ENCODE assay signal across 22 cellular contexts in the genomic region with DNA sequence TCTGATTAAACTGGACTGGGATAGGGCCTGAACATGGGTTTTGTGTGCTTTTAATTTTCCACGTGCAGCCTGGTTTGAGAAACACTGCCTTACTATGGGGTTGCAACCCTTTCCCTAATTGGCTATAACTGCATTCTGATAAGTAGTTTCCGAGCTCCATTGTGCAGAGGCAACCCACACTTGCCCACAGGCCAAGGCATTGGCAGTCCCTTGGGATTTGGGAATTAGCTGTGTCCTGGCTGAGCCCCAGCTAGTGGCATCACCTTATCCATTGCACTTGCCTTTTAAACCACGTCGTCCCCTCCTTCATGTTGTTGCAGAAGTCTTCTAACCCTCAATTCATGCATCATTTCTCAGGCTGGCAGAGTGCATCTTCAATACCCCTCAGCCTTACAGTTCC. TPM values are rescaled to one million over a fixed set of nuclear protein-coding genes. Genes with fewer than 3 reads are reported as not detected.
DNase-seq lines count a peak whose midpoint lies in the region; ATAC-seq and TF ChIP-seq lines count a peak whose summit lies in the region.
"Had no signal": no experiment of that assay in that cellular context is flagged by ENCODE, and none has a peak within 500 bp of the region (broad histone marks: within the 10 kb centered on the region; RNA-seq: fewer than 3 reads in every experiment).

No MANE protein-coding gene starts in this region.

- POLR2A ChIA-PET in activated naive CD8-positive, alpha-beta T cell treated with anti-CD3 and anti-CD28 coated beads, Interleukin-2, amount 10 ng/mL, durations not matched to agents 7 days and 5 days (lab: Charles Lee), result interaction anchor here (1.5 kb wide), 1 partner anchor 24 kb away, joined by 3 read pairs; no protein-coding TSS in a partner anchor

- H3K4me3 Mint-ChIP-seq in activated naive CD8-positive, alpha-beta T cell treated with anti-CD3 and anti-CD28 coated beads, Interleukin-2, amount 10 ng/mL, durations not matched to agents 7 days and 5 days, result no peak overlapping the region
- no peak overlapping the region for H3K4me3 Mint-ChIP-seq in activated naive CD8-positive, alpha-beta T cell treated with anti-CD3 and anti-CD28 coated beads, Interleukin-2, amount 50 U/mL, for 24 hours
- H3K4me3 Mint-ChIP-seq in GM23338, result no peak overlapping the region
- no peak overlapping the region for H3K4me3 Mint-ChIP-seq in stimulated activated memory B cell treated with anti-CD40 and anti-IgM and Interleukin-4, amounts not matched to agents 10 μg/mL and 1 μg/mL and 100 μg/mL, for 72 hours
- H3K4me3 Mint-ChIP-seq: T-helper 17 cell had no signal

- no peaks in the 10 kb centered on the region for H3K9me3 Mint-ChIP-seq in activated naive CD8-positive, alpha-beta T cell treated with anti-CD3 and anti-CD28 coated beads, Interleukin-2, amount 10 ng/mL, durations not matched to agents 7 days and 5 days
- H3K9me3 Mint-ChIP-seq in activated naive CD8-positive, alpha-beta T cell treated with anti-CD3 and anti-CD28 coated beads, Interleukin-2, amount 50 U/mL, for 24 hours, result no peaks in the 10 kb centered on the region
- no peaks in the 10 kb centered on the region for H3K9me3 Mint-ChIP-seq in GM23338
- H3K9me3 Mint-ChIP-seq in stimulated activated memory B cell treated with anti-CD40 and anti-IgM and Interleukin-4, amounts not matched to agents 10 μg/mL and 1 μg/mL and 100 μg/mL, for 72 hours, result no peaks in the 10 kb centered on the region

- H3K36me3 ChIP-seq in GM23338 (ENCODE audit: insufficient read depth), result peaks cover 17% of the 10 kb centered on the region
- H3K36me3 ChIP-seq in adipocyte (ENCODE audit: control insufficient read depth, insufficient read depth, low read length, severe bottlenecking), result peaks cover 39% of the 10 kb centered on the region
- H3K36me3 ChIP-seq in left ventricle myocardium inferior, result peaks cover 37% of the 10 kb centered on the region

- no peak overlapping the region for H2AFZ ChIP-seq in GM23338

- TF ChIP-seq CTCF in GM23338 (conservative IDR thresholded peaks at IDR 0.05; ENCODE audit: low read depth in 2 of 2) (no peak), left ventricle myocardium inferior (IDR thresholded peaks at IDR 0.05; ENCODE audit: borderline replicate concordance) (no peak)

- no peak overlapping the region for H3K4me2 ChIP-seq in GM23338
- H3K4me2 ChIP-seq: smooth muscle cell had no signal

- DNase-seq in activated naive CD8-positive, alpha-beta T cell treated with anti-CD3 and anti-CD28 coated beads, Interleukin-2, amount 10 ng/mL, durations not matched to agents 7 days and 5 days, result no peak
- no peak for DNase-seq in activated naive CD8-positive, alpha-beta T cell treated with anti-CD3 and anti-CD28 coated beads, Interleukin-2, amount 50 U/mL, for 24 hours
- DNase-seq in GM23338 (ENCODE audit: low spot score) (no peak), adipocyte (ENCODE audit: low read depth) (no peak), NCI-H774 (lab: John Stamatoyannopoulos, UW) (no peak), GM19238 (ENCODE audit: insufficient read length, low spot score) (no peak), left ventricle myocardium inferior (no peak)
- DNase-seq: activated CD4-positive, alpha-beta T cell treated with anti-CD3 and anti-CD28 coated beads, Interleukin-2, amount 50 U/mL, for 48 hours; activated naive CD4-positive, alpha-beta T cell treated with anti-CD3 and anti-CD28 coated beads, Interleukin-2, amount 50 U/mL, for 16 hours; DMS79 treated with DMSO at 0.1 percent for 48 hours; erythroblast; gastrocnemius medialis; lower lobe of right lung; NCI-H226; occipital lobe; stimulated activated CD4-positive, alpha-beta T cell treated with anti-CD3 and anti-CD28 coated beads, Interleukin-2, amount 100 ng/mL, for 48 hours; stimulated activated naive CD8-positive, alpha-beta T cell treated with anti-CD3 and anti-CD28 coated beads, Interleukin-15, Interleukin-2, amounts not matched to agents 100 U/mL and 50 U/mL, for 24 hours; T-helper 17 cell; thyroid gland had no signal

- peak overlapping the region; percentile 76 for H3K27ac Mint-ChIP-seq in activated naive CD8-positive, alpha-beta T cell treated with anti-CD3 and anti-CD28 coated beads, Interleukin-2, amount 10 ng/mL, durations not matched to agents 7 days and 5 days
- no peak overlapping the region for H3K27ac Mint-ChIP-seq in activated naive CD8-positive, alpha-beta T cell treated with anti-CD3 and anti-CD28 coated beads, Interleukin-2, amount 50 U/mL, for 24 hours
- no peak overlapping the region for H3K27ac Mint-ChIP-seq in GM23338
- H3K27ac Mint-ChIP-seq in stimulated activated memory B cell treated with anti-CD40 and anti-IgM and Interleukin-4, amounts not matched to agents 10 μg/mL and 1 μg/mL and 100 μg/mL, for 72 hours, result peak overlapping the region; percentile 54

- peak overlapping the region; percentile 12; the same call in 1 of the 2 replicates for H3K27ac ChIP-seq in GM23338 (ENCODE audit: low read depth)
- no peak overlapping the region for H3K27ac ChIP-seq in left ventricle myocardium inferior (replicated peaks)
- H3K27ac ChIP-seq: lower lobe of right lung had no signal

- H3K79me2 ChIP-seq in GM23338 (replicated peaks; ENCODE audit: insufficient read depth), result 0 out of 2 replicates have a peak, but pooled peaks cover 4% of the 10 kb centered on the region

- no peak for ATAC-seq in activated naive CD8-positive, alpha-beta T cell treated with anti-CD3 and anti-CD28 coated beads, Interleukin-2, amount 10 ng/mL, durations not matched to agents 7 days and 5 days (ENCODE audit: low read depth)
- ATAC-seq in activated naive CD8-positive, alpha-beta T cell treated with anti-CD3 and anti-CD28 coated beads, Interleukin-2, amount 50 U/mL, for 24 hours, result no peak
- no peak for ATAC-seq in GM23338
- no peak for ATAC-seq in stimulated activated memory B cell treated with anti-CD40 and anti-IgM and Interleukin-4, amounts not matched to agents 10 μg/mL and 1 μg/mL and 100 μg/mL, for 72 hours
- ATAC-seq: gastrocnemius medialis; stimulated activated naive CD8-positive, alpha-beta T cell treated with anti-CD3 and anti-CD28 coated beads, Interleukin-15, Interleukin-2, amounts not matched to agents 100 U/mL and 50 U/mL, for 24 hours; T-helper 17 cell had no signal

- no peaks in the 10 kb centered on the region for H3K27me3 Mint-ChIP-seq in activated naive CD8-positive, alpha-beta T cell treated with anti-CD3 and anti-CD28 coated beads, Interleukin-2, amount 10 ng/mL, durations not matched to agents 7 days and 5 days
- H3K27me3 Mint-ChIP-seq in activated naive CD8-positive, alpha-beta T cell treated with anti-CD3 and anti-CD28 coated beads, Interleukin-2, amount 50 U/mL, for 24 hours, result no peaks in the 10 kb centered on the region
- H3K27me3 Mint-ChIP-seq in GM23338 (ENCODE audit: insufficient read depth, low read depth, poor library complexity), result peaks cover 2% of the 10 kb centered on the region
- no peaks in the 10 kb centered on the region for H3K27me3 Mint-ChIP-seq in stimulated activated memory B cell treated with anti-CD40 and anti-IgM and Interleukin-4, amounts not matched to agents 10 μg/mL and 1 μg/mL and 100 μg/mL, for 72 hours
- H3K27me3 Mint-ChIP-seq: T-helper 17 cell had no signal

- H3K9me3 ChIP-seq in adipocyte (ENCODE audit: control insufficient read depth, low read length) (no peaks in the 10 kb centered on the region), left ventricle myocardium inferior (replicated peaks) (no peaks in the 10 kb centered on the region)
- H3K9me3 ChIP-seq: gastrocnemius medialis, lower lobe of right lung, thyroid gland had no signal

- H3K27me3 ChIP-seq in GM23338 (ENCODE audit: insufficient read depth) (no peaks in the 10 kb centered on the region), adipocyte (replicated peaks; ENCODE audit: control insufficient read depth, insufficient read depth, low read length) (no peaks in the 10 kb centered on the region), left ventricle myocardium inferior (ENCODE audit: low read depth) (no peaks in the 10 kb centered on the region)
- H3K27me3 ChIP-seq: gastrocnemius medialis, thyroid gland had no signal

- intact Hi-C loops in left ventricle myocardium inferior (cut with micrococcal nuclease), result loop anchor here (10.0 kb wide), 1 partner anchor 241 kb away; no protein-coding TSS in a partner anchor

- peak overlapping the region; percentile 54 for H3K9ac ChIP-seq in adipocyte (ENCODE audit: low read length)

- no peak overlapping the region for H3K4me3 ChIP-seq in GM23338
- H3K4me3 ChIP-seq in adipocyte (ENCODE audit: low read length), result no peak overlapping the region
- H3K4me3 ChIP-seq in left ventricle myocardium inferior, result no peak overlapping the region
- H3K4me3 ChIP-seq: gastrocnemius medialis, K562, lower lobe of right lung, smooth muscle cell, thyroid gland had no signal

- no peaks in the 10 kb centered on the region for H3K9me2 ChIP-seq in GM23338 (ENCODE audit: insufficient read depth)

- H3K4me1 ChIP-seq in GM23338 (ENCODE audit: insufficient read depth) (peaks cover 14% of the 10 kb centered on the region; the same call in 1 of the 2 replicates), adipocyte (ENCODE audit: control insufficient read depth, insufficient read depth, low read length) (peaks cover 12% of the 10 kb centered on the region), left ventricle myocardium inferior (peaks cover 9% of the 10 kb centered on the region)
- H3K4me1 ChIP-seq: lower lobe of right lung, thyroid gland had no signal

- no peaks in the 10 kb centered on the region for H4K20me1 ChIP-seq in GM23338 (replicated peaks; ENCODE audit: insufficient read depth)

- H3K4me1 Mint-ChIP-seq in activated naive CD8-positive, alpha-beta T cell treated with anti-CD3 and anti-CD28 coated beads, Interleukin-2, amount 10 ng/mL, durations not matched to agents 7 days and 5 days, result peaks cover 20% of the 10 kb centered on the region
- H3K4me1 Mint-ChIP-seq in activated naive CD8-positive, alpha-beta T cell treated with anti-CD3 and anti-CD28 coated beads, Interleukin-2, amount 50 U/mL, for 24 hours, result peaks cover 42% of the 10 kb centered on the region
- peaks cover 13% of the 10 kb centered on the region; the same call in 2 of the 3 replicates for H3K4me1 Mint-ChIP-seq in GM23338
- peaks cover 19% of the 10 kb centered on the region for H3K4me1 Mint-ChIP-seq in stimulated activated memory B cell treated with anti-CD40 and anti-IgM and Interleukin-4, amounts not matched to agents 10 μg/mL and 1 μg/mL and 100 μg/mL, for 72 hours

- H3K36me3 Mint-ChIP-seq in activated naive CD8-positive, alpha-beta T cell treated with anti-CD3 and anti-CD28 coated beads, Interleukin-2, amount 10 ng/mL, durations not matched to agents 7 days and 5 days, result peaks cover 10% of the 10 kb centered on the region
- H3K36me3 Mint-ChIP-seq in activated naive CD8-positive, alpha-beta T cell treated with anti-CD3 and anti-CD28 coated beads, Interleukin-2, amount 50 U/mL, for 24 hours (ENCODE audit: low read depth), result peaks cover 31% of the 10 kb centered on the region
- H3K36me3 Mint-ChIP-seq in GM23338 (ENCODE audit: low read depth), result peaks cover 33% of the 10 kb centered on the region
- peaks cover 31% of the 10 kb centered on the region for H3K36me3 Mint-ChIP-seq in stimulated activated memory B cell treated with anti-CD40 and anti-IgM and Interleukin-4, amounts not matched to agents 10 μg/mL and 1 μg/mL and 100 μg/mL, for 72 hours

- 0 out of 2 replicates have a peak, but pooled peaks cover 3% of the 10 kb centered on the region for H3F3A ChIP-seq in GM23338 (replicated peaks; ENCODE audit: low read depth)

RNA-seq across cellular contexts. Expression of gene VCPKMT, which starts 10.2 kb away (rescaled TPM):
- total RNA-seq in activated naive CD8-positive, alpha-beta T cell treated with anti-CD3 and anti-CD28 coated beads, Interleukin-2, amount 10 ng/mL, durations not matched to agents 7 days and 5 days, result 10 to 100 TPM; 12.9 to 14.9 TPM
- total RNA-seq in GM23338 (2014; rRNA removed; shearing (Covaris generic)), result 8.0 and 12.3 TPM in 2 replicates
- polyA plus RNA-seq in GM23338 (2016; fragmentation: Nextera tagmentation; extraction: Ambion mirVana), result 12.6 and 15.8 TPM in 2 replicates
- 4.1 TPM for total RNA-seq in left ventricle myocardium inferior

Comparison
In these comparisons a context has a peak if more than half of its experiments do, and no peak if none do; other contexts are left out.
1. H3K27ac Mint-ChIP-seq: peak in activated naive CD8-positive, alpha-beta T cell treated with anti-CD3 and anti-CD28 coated beads, Interleukin-2, amount 10 ng/mL, durations not matched to agents 7 days and 5 days (single experiment) and stimulated activated memory B cell treated with anti-CD40 and anti-IgM and Interleukin-4, amounts not matched to agents 10 μg/mL and 1 μg/mL and 100 μg/mL, for 72 hours (single experiment); none in activated naive CD8-positive, alpha-beta T cell treated with anti-CD3 and anti-CD28 coated beads, Interleukin-2, amount 50 U/mL, for 24 hours (single experiment) and GM23338 (single experiment).